Comparison of ENCODE assay signal across 30 cellular contexts in genomic region chr4:96809563-96809962, GRCh38.
"Had no signal": no experiment of that assay in that cellular context is flagged by ENCODE, and none has a peak within 500 bp of the region (broad histone marks: within the 10 kb centered on the region; RNA-seq: fewer than 3 reads in every experiment).

No MANE protein-coding gene starts in this region.

- H3K27ac ChIP-seq: adrenal gland, ascending aorta, body of pancreas, brain microvascular endothelial cell, breast epithelium, cardiac muscle cell had no signal

- DNase-seq: activated effector memory CD4-positive, alpha-beta T cell treated with anti-CD3 and anti-CD28 coated beads, Interleukin-2, amount 50 U/mL, for 16 hours; activated effector memory CD4-positive, alpha-beta T cell treated with Interleukin-2 at 50 U/mL for 16 hours; activated gamma-delta T cell; activated gamma-delta T cell treated with Interleukin-2 at 50 U/mL for 16 hours; activated naive CD4-positive, alpha-beta T cell; activated naive CD4-positive, alpha-beta T cell treated with anti-CD3 and anti-CD28 coated beads for 36 hours; activated naive CD4-positive, alpha-beta T cell treated with anti-CD3 and anti-CD28 coated beads, Interleukin-2, amount 10 ng/mL, durations not matched to agents 7 days and 5 days; activated naive CD4-positive, alpha-beta T cell treated with anti-CD3 and anti-CD28 coated beads, Interleukin-2, amount 50 U/mL, for 16 hours; activated naive CD4-positive, alpha-beta T cell treated with Interleukin-2 at 50 U/mL for 16 hours; activated naive CD8-positive, alpha-beta T cell treated with anti-CD3 and anti-CD28 coated beads for 36 hours; activated naive CD8-positive, alpha-beta T cell treated with anti-CD3 and anti-CD28 coated beads, Interleukin-2, amount 10 ng/mL, durations not matched to agents 7 days and 5 days; activated naive CD8-positive, alpha-beta T cell treated with anti-CD3 and anti-CD28 coated beads, Interleukin-2, amount 50 U/mL, for 24 hours; activated T-cell treated with anti-CD3 and anti-CD28 coated beads, Interleukin-2, amount 50 U/mL, for 4 hours; activated T-cell treated with anti-CD3 and anti-CD28 coated beads, Interleukin-2, amount 50 U/mL, for 48 hours; activated T-cell treated with anti-CD3 and anti-CD28 coated beads, Interleukin-2, amount 50 U/mL, for 72 hours; adrenal gland; amniotic stem cell; amygdala; anterior cingulate cortex; aorta; body of pancreas; brain microvascular endothelial cell; caudate nucleus; central memory CD4-positive, alpha-beta T cell; cerebellar nuclear complex had no signal

- H3K4me3 ChIP-seq: adrenal gland, ascending aorta, body of pancreas, breast epithelium, cardiac muscle cell had no signal

- H3K9me3 ChIP-seq: adrenal gland, ascending aorta, body of pancreas, breast epithelium had no signal

- ATAC-seq: activated naive CD4-positive, alpha-beta T cell treated with anti-CD3 and anti-CD28 coated beads, Interleukin-2, amount 50 U/mL, for 72 hours; activated naive CD8-positive, alpha-beta T cell treated with anti-CD3 and anti-CD28 coated beads, Interleukin-2, amount 50 U/mL, for 24 hours; activated T-cell treated with anti-CD3 and anti-CD28 coated beads, Interleukin-2, amount 50 U/mL, for 4 hours; activated T-cell treated with anti-CD3 and anti-CD28 coated beads, Interleukin-2, amount 50 U/mL, for 72 hours; activated T-helper 17 cell treated with anti-CD3 and anti-CD28 coated beads, Interleukin-2, amount 50 U/mL, for 72 hours; body of pancreas had no signal

- H3K4me1 ChIP-seq: adrenal gland, ascending aorta, body of pancreas, breast epithelium had no signal

- H3K27me3 ChIP-seq: adrenal gland, ascending aorta, body of pancreas, brain microvascular endothelial cell, breast epithelium, cardiac muscle cell had no signal

- H3K36me3 ChIP-seq: adrenal gland, ascending aorta, brain microvascular endothelial cell, cardiac muscle cell had no signal
